Comparison of ENCODE assay signal across 16 cellular contexts in genomic region chr6:104689551-104690205, GRCh38.
A peak's percentile ranks its signal among the peaks of the same experiment; 100 is the strongest.
DNase-seq lines count a peak whose midpoint lies in the region; ATAC-seq, FAIRE-seq and TF ChIP-seq lines count a peak whose summit lies in the region.
"Had no signal": no experiment of that assay in that cellular context is flagged by ENCODE, and none has a peak within 500 bp of the region (broad histone marks: within the 10 kb centered on the region; RNA-seq: fewer than 3 reads in every experiment).

No MANE protein-coding gene starts in this region.

- H3K27me3 ChIP-seq in mammary epithelial cell (ENCODE audit: insufficient read depth, low read length), result no peaks in the 10 kb centered on the region
- H3K27me3 ChIP-seq: upper lobe of right lung had no signal

- no peak overlapping the region for H3K4me3 ChIP-seq in mammary epithelial cell (replicated peaks in 1 of 3; ENCODE audit: insufficient read depth in 1 of 3, low read depth in 2 of 3, low read length in 3 of 3)
- no peak overlapping the region for H3K4me3 ChIP-seq in fibroblast of villous mesenchyme (ENCODE audit: low read depth, low read length)
- H3K4me3 ChIP-seq: coronary artery, upper lobe of right lung had no signal

- in situ Hi-C loops in mammary epithelial cell (cut with MboI; ENCODE audit: low sequenced_read_pairs in 2 of 2), result no loop called here

- WGBS in mammary epithelial cell (ENCODE audit: low coverage, missing lambda C conversion rate), result 63% methylated on average over 3 of the region's 3 CpGs

- H3K27me3 Mint-ChIP-seq in MCF 10A (ENCODE audit: insufficient read depth, unreplicated experiment), result no peaks in the 10 kb centered on the region
- no peaks in the 10 kb centered on the region for H3K27me3 Mint-ChIP-seq in activated T-helper 17 cell treated with anti-CD3 and anti-CD28 coated beads, Interleukin-2, amount 50 U/mL, for 72 hours
- no peaks in the 10 kb centered on the region for H3K27me3 Mint-ChIP-seq in natural killer cell treated with Interleukin-12 subunit alpha and Interleukin-12 subunit beta and Interleukin-15 and Interleukin-18, amount 100 ng/mL, for 72 hours

- H3K9me3 Mint-ChIP-seq in MCF 10A (ENCODE audit: unreplicated experiment), result peaks cover 7% of the 10 kb centered on the region
- H3K9me3 Mint-ChIP-seq in activated T-helper 17 cell treated with anti-CD3 and anti-CD28 coated beads, Interleukin-2, amount 50 U/mL, for 72 hours, result no peaks in the 10 kb centered on the region
- no peaks in the 10 kb centered on the region for H3K9me3 Mint-ChIP-seq in natural killer cell treated with Interleukin-12 subunit alpha and Interleukin-12 subunit beta and Interleukin-15 and Interleukin-18, amount 100 ng/mL, for 72 hours

- CTCF ChIA-PET in mammary epithelial cell (lab: Charles Lee; ENCODE audit: low non-redundant PET), result no interaction called here
- CTCF ChIA-PET in MCF 10A (lab: Yijun Ruan, JAX), result interaction anchor here (0.5 to 0.6 kb wide), 2 partner anchors 13 to 162 kb away, joined by 3 to 4 read pairs; no protein-coding TSS in a partner anchor

- no peak for FAIRE-seq in urothelium cell line (lab: Jason Lieb, UNC)

- H3K27ac Mint-ChIP-seq in MCF 10A (ENCODE audit: low read depth, unreplicated experiment), result no peak overlapping the region
- no peak overlapping the region for H3K27ac Mint-ChIP-seq in activated T-helper 17 cell treated with anti-CD3 and anti-CD28 coated beads, Interleukin-2, amount 50 U/mL, for 72 hours
- no peak overlapping the region for H3K27ac Mint-ChIP-seq in natural killer cell treated with Interleukin-12 subunit alpha and Interleukin-12 subunit beta and Interleukin-15 and Interleukin-18, amount 100 ng/mL, for 72 hours
- H3K27ac Mint-ChIP-seq: activated CD4-positive, alpha-beta T cell treated with anti-CD3 and anti-CD28 coated beads, Interleukin-2, amount 10 ng/mL, durations not matched to agents 24 days and 14 days had no signal

- BruUV-seq in mammary epithelial cell (replicated peaks; lab: Mats Ljungman, UMichigan) (no TSS peak), MCF 10A (replicated peaks; lab: Mats Ljungman, UMichigan) (no TSS peak)

- no peaks in the 10 kb centered on the region for H3K4me1 Mint-ChIP-seq in MCF 10A (ENCODE audit: insufficient read depth, unreplicated experiment)
- peaks cover 10% of the 10 kb centered on the region for H3K4me1 Mint-ChIP-seq in activated T-helper 17 cell treated with anti-CD3 and anti-CD28 coated beads, Interleukin-2, amount 50 U/mL, for 72 hours
- peaks cover 0 to 6% of the 10 kb centered on the region in 2 donors for H3K4me1 Mint-ChIP-seq in natural killer cell treated with Interleukin-12 subunit alpha and Interleukin-12 subunit beta and Interleukin-15 and Interleukin-18, amount 100 ng/mL, for 72 hours (ENCODE audit: low read depth in 2 of 2)

- H3K27ac ChIP-seq in mammary epithelial cell (ENCODE audit: insufficient read depth, low read depth, low read length), result no peak overlapping the region
- H3K27ac ChIP-seq: coronary artery, upper lobe of right lung had no signal

- DNase-seq in mammary epithelial cell (peak; percentile 55), MCF 10A (ENCODE audit: unreplicated experiment) (no peak), fibroblast of villous mesenchyme (ENCODE audit: low read depth) (peak; percentile 93), urothelium cell line (ENCODE audit: low spot score) (peak; percentile 6), NCI-H774 (lab: John Stamatoyannopoulos, UW) (no peak)
- no peak for DNase-seq in natural killer cell treated with Interleukin-12 subunit alpha and Interleukin-12 subunit beta and Interleukin-15 and Interleukin-18, amount 100 ng/mL, for 72 hours (ENCODE audit: low spot score)
- DNase-seq: activated CD4-positive, alpha-beta T cell treated with anti-CD3 and anti-CD28 coated beads, Interleukin-2, amount 10 ng/mL, durations not matched to agents 24 days and 14 days; activated gamma-delta T cell; DMS 273 treated with DMSO at 0.1 percent for 48 hours; Karpas-422; left ventricle myocardium superior; NCI-H2029; upper lobe of right lung had no signal

- H2AFZ ChIP-seq in mammary epithelial cell (ENCODE audit: low read depth, low read length), result peak overlapping the region; percentile 52

- H3K79me2 ChIP-seq in mammary epithelial cell (ENCODE audit: insufficient read depth, low read length), result no peaks in the 10 kb centered on the region

- intact Hi-C loops in mammary epithelial cell (cut with micrococcal nuclease), result no loop called here
- intact Hi-C loops in MCF 10A (cut with micrococcal nuclease), result no loop called here

- POLR2A ChIA-PET in MCF 10A (lab: Yijun Ruan, JAX), result no interaction called here

- H3K4me3 Mint-ChIP-seq in MCF 10A (ENCODE audit: unreplicated experiment), result no peak overlapping the region
- H3K4me3 Mint-ChIP-seq in activated T-helper 17 cell treated with anti-CD3 and anti-CD28 coated beads, Interleukin-2, amount 50 U/mL, for 72 hours, result no peak overlapping the region
- no peak overlapping the region for H3K4me3 Mint-ChIP-seq in natural killer cell treated with Interleukin-12 subunit alpha and Interleukin-12 subunit beta and Interleukin-15 and Interleukin-18, amount 100 ng/mL, for 72 hours
- H3K4me3 Mint-ChIP-seq: activated CD4-positive, alpha-beta T cell treated with anti-CD3 and anti-CD28 coated beads, Interleukin-2, amount 10 ng/mL, durations not matched to agents 24 days and 14 days had no signal

- TF ChIP-seq CTCF in mammary epithelial cell (conservative IDR thresholded peaks at IDR 0.05 in 1 of 2, IDR thresholded peaks at IDR 0.05 in 1 of 2; ENCODE audit: extremely low read depth in 1 of 2, insufficient read depth in 1 of 2, low read depth in 1 of 2, low read length in 2 of 2) (no peak), MCF 10A (IDR thresholded peaks at IDR 0.05; ENCODE audit: unreplicated experiment) (no peak), fibroblast of villous mesenchyme (IDR thresholded peaks at IDR 0.05; ENCODE audit: insufficient read depth, low read depth, low read length) (no peak)

- peak; percentile 49 for ATAC-seq in activated T-helper 17 cell treated with anti-CD3 and anti-CD28 coated beads, Interleukin-2, amount 50 U/mL, for 72 hours (replicated peaks)
- ATAC-seq in HG02852 (IDR thresholded peaks at IDR 0.05; ENCODE audit: unreplicated experiment), result no peak
- no peak for ATAC-seq in natural killer cell treated with Interleukin-12 subunit alpha and Interleukin-12 subunit beta and Interleukin-15 and Interleukin-18, amount 100 ng/mL, for 72 hours
- ATAC-seq: left ventricle myocardium superior, upper lobe of right lung had no signal

- no peaks in the 10 kb centered on the region for H4K20me1 ChIP-seq in mammary epithelial cell (ENCODE audit: insufficient read depth, low read length)

- no peaks in the 10 kb centered on the region for H3K9me3 ChIP-seq in mammary epithelial cell (replicated peaks; ENCODE audit: insufficient read depth, low read length)
- H3K9me3 ChIP-seq: upper lobe of right lung had no signal

- dilution Hi-C loops in mammary epithelial cell (cut with HindIII; ENCODE audit: low sequenced_read_pairs), result no loop called here

- no peaks in the 10 kb centered on the region for H3K36me3 Mint-ChIP-seq in MCF 10A (ENCODE audit: insufficient read depth, unreplicated experiment)
- H3K36me3 Mint-ChIP-seq in activated T-helper 17 cell treated with anti-CD3 and anti-CD28 coated beads, Interleukin-2, amount 50 U/mL, for 72 hours (ENCODE audit: low read depth), result no peaks in the 10 kb centered on the region
- H3K36me3 Mint-ChIP-seq in natural killer cell treated with Interleukin-12 subunit alpha and Interleukin-12 subunit beta and Interleukin-15 and Interleukin-18, amount 100 ng/mL, for 72 hours, result no peaks in the 10 kb centered on the region

- H3K4me2 ChIP-seq in mammary epithelial cell (ENCODE audit: insufficient read depth, low read depth, low read length), result no peak overlapping the region

- H3K4me1 ChIP-seq in mammary epithelial cell (ENCODE audit: insufficient read depth, low read length), result peaks cover 4% of the 10 kb centered on the region
- H3K4me1 ChIP-seq: upper lobe of right lung had no signal

- H3K9ac ChIP-seq in mammary epithelial cell (ENCODE audit: insufficient read depth, low read length), result no peak overlapping the region

- H3K36me3 ChIP-seq in mammary epithelial cell (ENCODE audit: insufficient read depth, low read length), result no peaks in the 10 kb centered on the region
- H3K36me3 ChIP-seq: upper lobe of right lung had no signal

Comparison
In these comparisons a context has a peak if more than half of its experiments do, and no peak if none do; other contexts are left out.
1. DNase-seq: peak in mammary epithelial cell (single experiment), fibroblast of villous mesenchyme (single experiment) and urothelium cell line (single experiment); none in MCF 10A (single experiment), NCI-H774 (single experiment) and natural killer cell treated with Interleukin-12 subunit alpha and Interleukin-12 subunit beta and Interleukin-15 and Interleukin-18, amount 100 ng/mL, for 72 hours (single experiment).